In the genomic region with DNA sequence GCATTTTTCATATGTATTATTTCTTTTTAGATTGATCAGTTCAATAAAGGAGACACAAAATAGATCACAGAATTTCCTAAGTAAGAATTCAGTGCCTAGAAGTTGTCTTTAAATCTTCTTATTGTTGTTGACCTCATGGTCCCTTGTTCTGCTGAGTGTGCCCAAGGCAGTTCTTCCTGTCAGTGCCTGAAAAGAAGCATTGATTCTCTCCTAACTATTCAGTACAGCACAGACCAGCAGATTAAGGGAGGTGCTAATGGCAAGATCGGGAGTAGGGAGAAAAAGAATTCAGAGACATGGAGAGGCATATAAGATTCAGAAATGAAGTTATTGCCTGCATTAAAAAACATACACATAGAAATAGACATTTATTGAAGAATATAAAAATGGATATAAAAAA, we compare ENCODE assay signal across 1 cellular context.
TF ChIP-seq lines count a peak whose summit lies in the region.

No MANE protein-coding gene starts in this region.

TF ChIP-seq in GM23338, 12 proteins besides CTCF, POLR2A, EP300 and RAD21 (continued from another document):
- TF ChIP-seq STAT1 (IDR thresholded peaks at IDR 0.05; ENCODE audit: unreplicated experiment) = no peak
TF ChIP-seq in GM23338: peak in this region for 0.
